ENCODE assay signal across 18 cellular contexts in the genomic region with DNA sequence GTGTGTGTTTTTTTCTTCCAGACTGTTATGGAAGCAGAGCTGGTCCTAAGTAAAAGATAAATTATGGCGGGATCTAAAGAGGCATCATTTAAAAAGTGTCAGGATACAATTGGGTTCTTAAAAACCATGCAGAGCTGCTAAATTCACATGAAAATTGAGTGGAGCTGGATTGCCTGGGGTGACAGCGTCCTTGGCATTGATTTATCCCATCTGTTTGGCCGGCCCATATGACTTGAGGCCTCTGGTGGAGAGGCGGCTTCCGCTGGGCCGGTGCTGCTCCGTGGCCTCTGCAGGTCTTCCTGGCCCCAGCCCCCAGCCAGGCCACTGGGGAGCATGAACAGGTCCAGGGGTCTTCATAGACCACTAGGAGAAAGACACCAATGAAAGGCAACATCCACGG.
"Had no signal": no experiment of that assay in that cellular context is flagged by ENCODE, and none has a peak within 500 bp of the region (broad histone marks: within the 10 kb centered on the region; RNA-seq: fewer than 3 reads in every experiment).

No MANE protein-coding gene starts in this region.

- H3K4me1 Mint-ChIP-seq: activated naive CD8-positive, alpha-beta T cell treated with anti-CD3 and anti-CD28 coated beads for 36 hours; T-cell had no signal

- H3K4me1 ChIP-seq: colonic mucosa, foreskin keratinocyte, prostate gland had no signal

- H3K9me3 Mint-ChIP-seq: activated naive CD8-positive, alpha-beta T cell treated with anti-CD3 and anti-CD28 coated beads for 36 hours; stimulated activated naive CD8-positive, alpha-beta T cell treated with anti-CD3 and anti-CD28 coated beads, Interleukin-15, Interleukin-2, amounts not matched to agents 100 ng/mL and 50 ng/mL, for 24 hours; T-cell; type B pancreatic cell had no signal

- ATAC-seq: activated CD4-positive, CD25-positive, alpha-beta regulatory T cell treated with anti-CD3 and anti-CD28 coated beads, Interleukin-2, amount 50 U/mL, for 24 hours; foreskin keratinocyte; heart right ventricle; sciatic nerve; T-cell had no signal

- H3K9me3 ChIP-seq: colonic mucosa, esophagus squamous epithelium, heart right ventricle, neutrophil, prostate gland had no signal

- H3K27ac Mint-ChIP-seq: activated naive CD8-positive, alpha-beta T cell treated with anti-CD3 and anti-CD28 coated beads for 36 hours; stimulated activated naive CD8-positive, alpha-beta T cell treated with anti-CD3 and anti-CD28 coated beads, Interleukin-15, Interleukin-2, amounts not matched to agents 100 ng/mL and 50 ng/mL, for 24 hours; T-cell; type B pancreatic cell had no signal

- H3K27ac ChIP-seq: colonic mucosa, esophagus squamous epithelium, foreskin keratinocyte, heart right ventricle, neutrophil, prostate gland had no signal

- H3K4me3 ChIP-seq: colonic mucosa, esophagus squamous epithelium, heart right ventricle, lung, prostate gland had no signal

- H3K36me3 Mint-ChIP-seq: activated naive CD8-positive, alpha-beta T cell treated with anti-CD3 and anti-CD28 coated beads for 36 hours; T-cell; type B pancreatic cell had no signal

- H3K27me3 Mint-ChIP-seq: stimulated activated naive CD8-positive, alpha-beta T cell treated with anti-CD3 and anti-CD28 coated beads, Interleukin-15, Interleukin-2, amounts not matched to agents 100 ng/mL and 50 ng/mL, for 24 hours had no signal

- DNase-seq: activated CD4-positive, alpha-beta T cell treated with anti-CD3 and anti-CD28 coated beads, Interleukin-2, amount 50 U/mL, for 1 hour; activated CD8-positive, alpha-beta memory T cell treated with anti-CD3 and anti-CD28 coated beads for 24 hours; activated gamma-delta T cell treated with Interleukin-2 at 50 U/mL for 16 hours; activated naive CD8-positive, alpha-beta T cell treated with anti-CD3 and anti-CD28 coated beads for 36 hours; colonic mucosa; esophagus squamous epithelium; foreskin keratinocyte; heart right ventricle; midbrain; T-cell; T1000 had no signal

- H3K36me3 ChIP-seq: colonic mucosa, esophagus squamous epithelium, heart right ventricle, neutrophil, prostate gland had no signal

- H3K4me3 Mint-ChIP-seq: activated naive CD8-positive, alpha-beta T cell treated with anti-CD3 and anti-CD28 coated beads for 36 hours; stimulated activated naive CD8-positive, alpha-beta T cell treated with anti-CD3 and anti-CD28 coated beads, Interleukin-15, Interleukin-2, amounts not matched to agents 100 ng/mL and 50 ng/mL, for 24 hours; T-cell had no signal

- H3K27me3 ChIP-seq: colonic mucosa had no signal
